16 cellular contexts compared by ENCODE assay signal in the genomic region with DNA sequence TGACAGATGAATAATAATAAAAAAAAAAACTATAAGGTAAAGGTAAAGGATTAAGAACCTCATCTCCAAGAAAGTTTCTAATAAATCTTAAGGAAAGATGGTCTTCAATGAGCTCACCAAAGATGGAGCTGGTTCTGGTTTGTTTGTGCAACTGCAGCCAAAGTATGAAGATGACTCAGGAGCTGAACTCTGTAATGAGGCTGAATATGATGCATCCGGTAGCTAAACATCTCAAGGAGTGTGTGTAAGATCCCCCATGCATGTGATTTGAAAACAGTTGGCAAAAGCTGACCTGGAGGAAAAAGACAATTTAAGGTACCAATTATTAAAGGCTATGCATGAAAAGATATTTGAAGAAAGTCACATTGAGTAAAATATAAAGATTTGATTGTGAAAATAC. TPM values are rescaled to one million over a fixed set of nuclear protein-coding genes. Genes with fewer than 3 reads are reported as not detected.
A peak's percentile ranks its signal among the peaks of the same experiment; 100 is the strongest.
DNase-seq lines count a peak whose midpoint lies in the region; ATAC-seq and TF ChIP-seq lines count a peak whose summit lies in the region.
"Had no signal": no experiment of that assay in that cellular context is flagged by ENCODE, and none has a peak within 500 bp of the region (broad histone marks: within the 10 kb centered on the region; RNA-seq: fewer than 3 reads in every experiment).

No MANE protein-coding gene starts in this region.

- no peak overlapping the region for H3K27ac ChIP-seq in RWPE2 (ENCODE audit: poor library complexity, severe bottlenecking)
- peak overlapping the region; percentile 46 for H3K27ac ChIP-seq in fibroblast of lung (ENCODE audit: insufficient read depth, low read length)
- H3K27ac ChIP-seq in smooth muscle cell (ENCODE audit: low read depth): peak overlapping the region; percentile 55
- H3K27ac ChIP-seq: cardiac muscle cell, SJSA1, thoracic aorta had no signal

- no peaks in the 10 kb centered on the region for H3K4me1 Mint-ChIP-seq in stimulated activated naive CD8-positive, alpha-beta T cell treated with anti-CD3 and anti-CD28 coated beads, Interleukin-15, amount 100 ng/mL, for 72 hours
- H3K4me1 Mint-ChIP-seq: H9 had no signal

- no peak overlapping the region for H3K4me3 ChIP-seq in RWPE2 (ENCODE audit: severe bottlenecking)
- no peak overlapping the region for H3K4me3 ChIP-seq in fibroblast of lung (replicated peaks in 1 of 4; ENCODE audit: control extremely low read depth in 1 of 4, insufficient read depth in 1 of 4, low read depth in 3 of 4, low read length in 4 of 4)
- no peak overlapping the region for H3K4me3 ChIP-seq in smooth muscle cell
- H3K4me3 ChIP-seq: cardiac muscle cell, SJSA1, thoracic aorta had no signal

- no peak for TF ChIP-seq CTCF in RWPE2 (IDR thresholded peaks at IDR 0.05; ENCODE audit: poor library complexity, severe bottlenecking)
- no peak for TF ChIP-seq CTCF in fibroblast of lung (conservative IDR thresholded peaks at IDR 0.05 in 1 of 2, IDR thresholded peaks at IDR 0.05 in 1 of 2; ENCODE audit: low read depth in 1 of 2, low read length in 2 of 2)
- TF ChIP-seq CTCF in smooth muscle cell (IDR thresholded peaks at IDR 0.05; ENCODE audit: borderline replicate concordance, insufficient read depth, poor library complexity, severe bottlenecking): no peak

- H3K27ac Mint-ChIP-seq in stimulated activated naive CD8-positive, alpha-beta T cell treated with anti-CD3 and anti-CD28 coated beads, Interleukin-15, amount 100 ng/mL, for 72 hours: no peak overlapping the region
- H3K27ac Mint-ChIP-seq: H9 had no signal

- DNase-seq in GM04504 (ENCODE audit: low read depth): peak; percentile 58
- no peak for DNase-seq in RWPE2 (ENCODE audit: low spot score)
- peak; percentile 87 to 92 for DNase-seq in fibroblast of lung (ENCODE audit: low read depth in 2 of 2)
- DNase-seq in smooth muscle cell (lab: John Stamatoyannopoulos, UW; ENCODE audit: unreplicated experiment): no peak
- no peak for DNase-seq in stimulated activated naive CD8-positive, alpha-beta T cell treated with anti-CD3 and anti-CD28 coated beads, Interleukin-15, amount 100 ng/mL, for 72 hours
- no peak for DNase-seq in activated CD4-positive, CD25-positive, alpha-beta regulatory T cell (lab: John Stamatoyannopoulos, UW)
- no peak for DNase-seq in stimulated activated CD4-positive, alpha-beta T cell treated with anti-CD3 and anti-CD28 coated beads, Interleukin-4, amount 100 ng/mL, for 24 hours
- DNase-seq: H9, NCI-H187, NCI-H82, retina had no signal

- H3K4me2 ChIP-seq in fibroblast of lung (ENCODE audit: extremely low read depth, insufficient read depth, low read length) (no peak overlapping the region), smooth muscle cell (no peak overlapping the region)

- no peaks in the 10 kb centered on the region for H3K27me3 ChIP-seq in RWPE2 (ENCODE audit: insufficient read depth, poor library complexity, severe bottlenecking)
- H3K27me3 ChIP-seq in fibroblast of lung (ENCODE audit: control insufficient read depth, insufficient read depth, low read length): no peaks in the 10 kb centered on the region
- H3K27me3 ChIP-seq in smooth muscle cell (ENCODE audit: low read depth): no peaks in the 10 kb centered on the region
- H3K27me3 ChIP-seq: cardiac muscle cell, SJSA1 had no signal

- no peaks in the 10 kb centered on the region for H4K20me1 ChIP-seq in fibroblast of lung (ENCODE audit: control insufficient read depth, extremely low read depth, insufficient read depth, low read length)
- H4K20me1 ChIP-seq in smooth muscle cell (ENCODE audit: low read depth): no peaks in the 10 kb centered on the region

- H3K36me3 ChIP-seq in RWPE2 (ENCODE audit: low read depth): peaks cover 100% of the 10 kb centered on the region
- peaks cover 7% of the 10 kb centered on the region for H3K36me3 ChIP-seq in fibroblast of lung (ENCODE audit: control insufficient read depth, insufficient read depth, low read length)
- H3K36me3 ChIP-seq in smooth muscle cell (ENCODE audit: low read depth): peaks cover 46% of the 10 kb centered on the region

- H3K9ac ChIP-seq in fibroblast of lung (ENCODE audit: insufficient read depth, low read length) (no peak overlapping the region), smooth muscle cell (ENCODE audit: low read depth) (no peak overlapping the region)

- H3K27me3 Mint-ChIP-seq in stimulated activated naive CD8-positive, alpha-beta T cell treated with anti-CD3 and anti-CD28 coated beads, Interleukin-15, amount 100 ng/mL, for 72 hours: no peaks in the 10 kb centered on the region

- H3F3A ChIP-seq in smooth muscle cell (ENCODE audit: low read depth): no peaks in the 10 kb centered on the region

- H3K9me3 ChIP-seq in RWPE2 (ENCODE audit: severe bottlenecking) (no peaks in the 10 kb centered on the region), fibroblast of lung (ENCODE audit: control insufficient read depth, insufficient read depth, low read depth, low read length) (no peaks in the 10 kb centered on the region), smooth muscle cell (replicated peaks; ENCODE audit: low read depth) (no peaks in the 10 kb centered on the region)
- H3K9me3 ChIP-seq: SJSA1, thoracic aorta had no signal

- peak; percentile 58; the same call in 1 of the 3 replicates for ATAC-seq in RWPE2 (ENCODE audit: low read depth)
- no peak for ATAC-seq in stimulated activated naive CD8-positive, alpha-beta T cell treated with anti-CD3 and anti-CD28 coated beads, Interleukin-15, amount 100 ng/mL, for 72 hours
- ATAC-seq: activated CD4-positive, CD25-positive, alpha-beta regulatory T cell treated with anti-CD3 and anti-CD28 coated beads, Interleukin-2, amount 50 U/mL, for 24 hours had no signal

- H3K4me1 ChIP-seq in RWPE2 (ENCODE audit: insufficient read depth, poor library complexity, severe bottlenecking) (no peaks in the 10 kb centered on the region), fibroblast of lung (ENCODE audit: control insufficient read depth, extremely low read depth, insufficient read depth, low read length) (peaks cover 3% of the 10 kb centered on the region), smooth muscle cell (ENCODE audit: low read depth) (no peaks in the 10 kb centered on the region)
- H3K4me1 ChIP-seq: SJSA1 had no signal

- WGBS in smooth muscle cell (ENCODE audit: low lambda C conversion rate): 43% methylated on average over 1 of the region's 1 CpG

- no peak overlapping the region for H2AFZ ChIP-seq in fibroblast of lung (ENCODE audit: low read length)
- H2AFZ ChIP-seq in smooth muscle cell (ENCODE audit: low read depth): no peak overlapping the region

- H3K79me2 ChIP-seq in fibroblast of lung (ENCODE audit: control insufficient read depth, insufficient read depth, low read length): no peaks in the 10 kb centered on the region
- H3K79me2 ChIP-seq in smooth muscle cell (ENCODE audit: low read depth): no peaks in the 10 kb centered on the region

- H3K9me3 Mint-ChIP-seq in stimulated activated naive CD8-positive, alpha-beta T cell treated with anti-CD3 and anti-CD28 coated beads, Interleukin-15, amount 100 ng/mL, for 72 hours: no peaks in the 10 kb centered on the region
- H3K9me3 Mint-ChIP-seq: H9 had no signal

- H3K4me3 Mint-ChIP-seq in stimulated activated naive CD8-positive, alpha-beta T cell treated with anti-CD3 and anti-CD28 coated beads, Interleukin-15, amount 100 ng/mL, for 72 hours: no peak overlapping the region
- H3K4me3 Mint-ChIP-seq: H9 had no signal

RNA-seq across cellular contexts. Expression of gene MED23, which starts 25.1 kb away (rescaled TPM):
- total RNA-seq in fibroblast of lung: 24.7 and 27.4 TPM in 2 replicates
- 21.7 and 25.1 TPM in 2 replicates for polyA plus RNA-seq in fibroblast of lung
- polyA plus RNA-seq in fibroblast of lung (2012): 11.1 and 12.7 TPM in 2 replicates
- polyA minus RNA-seq in fibroblast of lung (ENCODE audit: low replicate concordance): 9.1 and 16.6 TPM in 2 replicates
- 46.4 and 52.7 TPM in 2 replicates for total RNA-seq in smooth muscle cell
- 13.3 and 17.1 TPM in 2 replicates for polyA plus RNA-seq in smooth muscle cell

RNA-seq across cellular contexts. Expression of gene ARG1, which starts 29.9 kb away (rescaled TPM):
- not detected in 2 replicates for total RNA-seq in fibroblast of lung
- polyA plus RNA-seq in fibroblast of lung: not detected in 2 replicates
- not detected in 2 replicates for polyA plus RNA-seq in fibroblast of lung (2012)
- polyA minus RNA-seq in fibroblast of lung (ENCODE audit: low replicate concordance): not detected in 2 replicates
- 1.3 TPM in 1 of 2 replicates, not detected in the other for total RNA-seq in smooth muscle cell
- 0.30 TPM in 1 of 2 replicates, not detected in the other for polyA plus RNA-seq in smooth muscle cell
- total RNA-seq: cardiac muscle cell, endothelial cell of umbilical vein, H9, SJSA1 had no signal
- polyA plus RNA-seq: endothelial cell of umbilical vein had no signal

RNA-seq across cellular contexts. Expression of gene ENPP3, which starts 34.2 kb away (rescaled TPM):
- total RNA-seq in fibroblast of lung (0.17 and 0.26 TPM in 2 replicates), smooth muscle cell (0.18 and 0.63 TPM in 2 replicates)
- polyA plus RNA-seq in fibroblast of lung (0.02 and 0.06 TPM in 2 replicates), smooth muscle cell (0.16 TPM in 1 of 2 replicates, not detected in the other)
- not detected in 2 replicates for polyA plus RNA-seq in fibroblast of lung (2012)
- 0.07 TPM in 1 of 2 replicates, not detected in the other for polyA minus RNA-seq in fibroblast of lung (ENCODE audit: low replicate concordance)
- total RNA-seq: endothelial cell of umbilical vein had no signal
- polyA plus RNA-seq: endothelial cell of umbilical vein had no signal

Comparison
In these comparisons a context has a peak if more than half of its experiments do, and no peak if none do; other contexts are left out.
1. DNase-seq: peak in GM04504 (single experiment) and fibroblast of lung (2 of 2); none in RWPE2 (single experiment), smooth muscle cell (single experiment), stimulated activated naive CD8-positive, alpha-beta T cell treated with anti-CD3 and anti-CD28 coated beads, Interleukin-15, amount 100 ng/mL, for 72 hours (0 of 2), activated CD4-positive, CD25-positive, alpha-beta regulatory T cell (0 of 4) and stimulated activated CD4-positive, alpha-beta T cell treated with anti-CD3 and anti-CD28 coated beads, Interleukin-4, amount 100 ng/mL, for 24 hours (single experiment).